Comparison of ENCODE assay signal across 8 cellular contexts in the genomic region with DNA sequence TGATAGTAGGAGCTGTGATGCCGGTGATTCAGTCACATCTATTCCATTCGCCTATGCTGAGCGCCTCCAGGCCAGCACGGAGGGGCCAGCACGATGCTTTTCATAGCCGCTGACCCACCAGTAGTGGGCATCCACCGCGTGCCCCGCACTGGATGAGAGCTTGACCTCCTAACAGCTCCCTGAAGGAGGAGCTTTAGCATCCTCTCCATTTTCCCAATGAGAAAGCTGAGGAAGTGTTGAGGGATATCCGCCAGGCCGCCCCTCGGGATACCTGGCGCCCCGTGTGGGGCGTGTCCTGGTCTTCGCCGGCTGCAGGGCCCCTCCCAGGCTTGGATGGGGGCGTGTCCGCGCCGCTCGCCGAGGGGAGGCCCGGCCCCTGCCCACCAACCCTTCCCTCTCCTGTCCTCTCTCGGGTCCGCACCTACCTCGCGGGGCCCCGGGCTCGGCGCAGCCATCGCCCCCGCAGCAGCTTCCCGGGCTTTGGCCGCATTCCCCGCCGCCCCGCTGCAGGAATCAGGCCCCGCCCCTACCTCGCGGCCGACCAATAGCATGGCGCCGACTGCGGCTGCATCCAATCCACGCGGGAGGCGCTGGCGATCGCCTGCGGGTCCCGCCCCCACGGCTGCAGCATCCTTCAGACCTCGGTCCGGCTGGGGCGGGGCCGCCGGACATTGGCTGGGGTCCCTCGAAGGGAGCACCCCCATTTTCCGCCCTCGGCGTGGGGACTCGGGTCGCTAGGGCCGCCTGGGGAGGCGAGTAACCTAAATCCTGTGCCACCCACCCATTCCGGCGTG. TPM values are rescaled to one million over a fixed set of nuclear protein-coding genes. Genes with fewer than 3 reads are reported as not detected.
A peak's percentile ranks its signal among the peaks of the same experiment; 100 is the strongest.
DNase-seq lines count a peak whose midpoint lies in the region; ATAC-seq and TF ChIP-seq lines count a peak whose summit lies in the region.

A gene with protein sequence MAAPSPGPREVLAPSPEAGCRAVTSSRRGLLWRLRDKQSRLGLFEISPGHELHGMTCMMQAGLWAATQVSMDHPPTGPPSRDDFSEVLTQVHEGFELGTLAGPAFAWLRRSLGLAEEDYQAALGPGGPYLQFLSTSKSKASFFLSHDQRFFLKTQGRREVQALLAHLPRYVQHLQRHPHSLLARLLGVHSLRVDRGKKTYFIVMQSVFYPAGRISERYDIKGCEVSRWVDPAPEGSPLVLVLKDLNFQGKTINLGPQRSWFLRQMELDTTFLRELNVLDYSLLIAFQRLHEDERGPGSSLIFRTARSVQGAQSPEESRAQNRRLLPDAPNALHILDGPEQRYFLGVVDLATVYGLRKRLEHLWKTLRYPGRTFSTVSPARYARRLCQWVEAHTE (minus strand): TSS at position 480 of the 794 bp plus-strand sequence. CDS start 25 bp downstream, at position 455.

- intact Hi-C loops in Right ventricle myocardium inferior (cut with DNase I), result no loop called here

- peak; percentile 85 for ATAC-seq in GM21619 (IDR thresholded peaks at IDR 0.05; ENCODE audit: unreplicated experiment)
- ATAC-seq in activated naive CD8-positive, alpha-beta T cell treated with anti-CD3 and anti-CD28 coated beads, Interleukin-2, amount 50 U/mL, for 24 hours, result peak; percentile 54
- ATAC-seq in Right ventricle myocardium inferior, result peak; percentile 87
- peak; percentile 70 for ATAC-seq in omental fat pad (ENCODE audit: low FRiP score)
- peak; percentile 82 to 93 for ATAC-seq in upper lobe of left lung (ENCODE audit: low FRiP score in 2 of 2)

- 2 to 5% methylated on average over 12 to 49 of the region's 68 CpGs for WGBS in upper lobe of left lung, 2 donors

- H3K4me1 ChIP-seq in upper lobe of left lung, result peaks cover 33 to 55% (median 37%) of the 10 kb centered on the region in 4 donors

- H3K4me1 Mint-ChIP-seq in activated naive CD8-positive, alpha-beta T cell treated with anti-CD3 and anti-CD28 coated beads, Interleukin-2, amount 50 U/mL, for 24 hours, result peaks cover 36% of the 10 kb centered on the region

- peaks cover 13% of the 10 kb centered on the region for H3K27me3 Mint-ChIP-seq in activated naive CD8-positive, alpha-beta T cell treated with anti-CD3 and anti-CD28 coated beads, Interleukin-2, amount 50 U/mL, for 24 hours

- H3K9me3 ChIP-seq in upper lobe of left lung, result no peaks in the 10 kb centered on the region

- H3K4me3 ChIP-seq in upper lobe of left lung, result peak within 1 kb of the TSS; percentile 13 to 64 (median 54)

- DNase-seq in EL (peak; percentile 90), HuH-7.5 (ENCODE audit: low spot score) (peak; percentile 96), SK-N-DZ (ENCODE audit: low spot score) (peak; percentile 88), Right ventricle myocardium inferior (ENCODE audit: missing footprints) (peak; percentile 92), omental fat pad (ENCODE audit: low spot score) (peak; percentile 70), upper lobe of left lung (peak; percentile 88 to 97)
- peak; percentile 81 for DNase-seq in activated naive CD8-positive, alpha-beta T cell treated with anti-CD3 and anti-CD28 coated beads, Interleukin-2, amount 50 U/mL, for 24 hours

- H3K9me3 Mint-ChIP-seq in activated naive CD8-positive, alpha-beta T cell treated with anti-CD3 and anti-CD28 coated beads, Interleukin-2, amount 50 U/mL, for 24 hours, result no peaks in the 10 kb centered on the region

- TF ChIP-seq CTCF in omental fat pad (IDR thresholded peaks at IDR 0.05) (no peak), upper lobe of left lung (IDR thresholded peaks at IDR 0.05) (no peak)

- peaks cover 4% of the 10 kb centered on the region for H3K36me3 Mint-ChIP-seq in activated naive CD8-positive, alpha-beta T cell treated with anti-CD3 and anti-CD28 coated beads, Interleukin-2, amount 50 U/mL, for 24 hours (ENCODE audit: low read depth)

- peak in 1 of 4 donors; percentile 54 for TF ChIP-seq POLR2A in upper lobe of left lung (IDR thresholded peaks at IDR 0.05)

- TF ChIP-seq EP300 in upper lobe of left lung (IDR thresholded peaks at IDR 0.05), result no peak

- H3K27ac ChIP-seq in upper lobe of left lung, result peak within 1 kb of the TSS; percentile 22 to 83 (median 69)

- H3K36me3 ChIP-seq in upper lobe of left lung, result peaks cover 0 to 8% (median 3%) of the 10 kb centered on the region in 4 donors

- peak within 1 kb of the TSS; percentile 52 for H3K27ac Mint-ChIP-seq in activated naive CD8-positive, alpha-beta T cell treated with anti-CD3 and anti-CD28 coated beads, Interleukin-2, amount 50 U/mL, for 24 hours

- H3K27me3 ChIP-seq in upper lobe of left lung, result peaks cover 0 to 12% (median 5%) of the 10 kb centered on the region in 4 donors

- H3K4me3 Mint-ChIP-seq in activated naive CD8-positive, alpha-beta T cell treated with anti-CD3 and anti-CD28 coated beads, Interleukin-2, amount 50 U/mL, for 24 hours, result peak within 1 kb of the TSS; percentile 67

RNA-seq across cellular contexts. Expression of the gene that starts here (rescaled TPM):
- polyA plus RNA-seq in SK-N-DZ (2014; cell fraction: cytosol; rRNA removed), result 2.1 and 3.6 TPM in 2 replicates
- 18.2 and 18.8 TPM in 2 replicates for polyA plus RNA-seq in SK-N-DZ (2014; cell fraction: nucleus; rRNA removed)
- total RNA-seq in Right ventricle myocardium inferior, result not detected
- total RNA-seq in omental fat pad, result 1 to 10 TPM in 3 of 4 donors, under 1 TPM in 1; 0.82 to 3.0 (median 1.3) TPM
- total RNA-seq in upper lobe of left lung, result 10 to 100 TPM in 3 of 6 donors, 1 to 10 TPM in 3; 4.1 to 38.8 (median 10.0) TPM

Comparison
In these comparisons a context has a peak if more than half of its experiments do, and no peak if none do; other contexts are left out.
1. Peak in every context shown above with its lines: DNase-seq, ATAC-seq, H3K4me3 ChIP-seq and H3K27ac ChIP-seq.
2. Peak in DNase-seq and ATAC-seq in Right ventricle myocardium inferior; RNA of the gene not detected or under 1 TPM.